ENCODE assay signal across 9 cellular contexts in the genomic region with DNA sequence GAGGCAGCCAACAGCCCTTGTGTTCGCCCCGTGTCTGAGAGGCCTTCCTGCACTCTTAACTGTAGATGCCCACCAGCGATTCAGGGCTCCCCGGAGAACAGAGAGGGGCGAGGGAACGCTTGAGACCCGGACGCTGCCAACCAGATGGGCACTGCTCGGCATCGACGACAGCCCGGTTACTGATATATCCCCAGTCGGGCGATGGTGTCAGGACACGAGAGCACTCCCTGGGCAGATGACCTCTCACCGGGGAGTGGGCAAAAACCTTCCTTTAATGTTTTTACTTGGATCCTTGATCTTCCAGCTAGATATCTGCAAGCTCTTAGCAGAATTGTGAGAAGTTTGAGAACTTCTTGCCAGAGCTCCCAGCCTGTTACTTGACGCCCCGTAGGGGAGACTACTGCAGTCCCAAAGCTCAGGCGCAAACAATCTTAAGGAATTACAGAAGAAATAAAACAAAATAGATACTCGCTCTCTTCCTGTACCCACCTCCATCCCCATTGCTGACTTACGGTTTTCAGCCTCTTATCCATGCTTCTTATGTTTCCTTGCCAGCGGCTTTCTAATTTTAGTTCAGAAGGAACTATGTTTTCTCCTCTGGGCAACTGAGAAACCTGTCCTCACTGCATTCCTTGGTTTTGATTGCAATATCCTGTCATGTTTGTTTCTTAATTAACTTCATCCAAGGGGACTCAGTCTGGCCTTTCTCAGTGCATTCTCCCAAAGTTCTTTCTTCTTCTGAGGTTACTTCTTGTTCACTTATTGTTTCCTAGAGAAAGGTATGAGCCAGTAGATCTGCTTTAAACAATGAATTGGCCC. TPM values are rescaled to one million over a fixed set of nuclear protein-coding genes. Genes with fewer than 3 reads are reported as not detected.
A peak's percentile ranks its signal among the peaks of the same experiment; 100 is the strongest.
DNase-seq lines count a peak whose midpoint lies in the region; ATAC-seq and TF ChIP-seq lines count a peak whose summit lies in the region.
"Had no signal": no experiment of that assay in that cellular context is flagged by ENCODE, and none has a peak within 500 bp of the region (broad histone marks: within the 10 kb centered on the region; RNA-seq: fewer than 3 reads in every experiment).

No MANE protein-coding gene starts in this region.

- no peaks in the 10 kb centered on the region for H3K9me3 Mint-ChIP-seq in CD4-positive, CD25-positive, alpha-beta regulatory T cell
- H3K9me3 Mint-ChIP-seq in IgD-negative memory B cell (no peaks in the 10 kb centered on the region), brain (no peaks in the 10 kb centered on the region), memory B cell (no peaks in the 10 kb centered on the region)

- no peak for TF ChIP-seq POLR2A in uterus (IDR thresholded peaks at IDR 0.05)

- peak overlapping the region; percentile 99 for H3K27ac ChIP-seq in CD4-positive, CD25-positive, alpha-beta regulatory T cell (ENCODE audit: insufficient read depth, low read length, poor library complexity, severe bottlenecking)
- peak overlapping the region; percentile 99 to 100 for H3K27ac ChIP-seq in uterus

- H3K27me3 ChIP-seq in CD4-positive, CD25-positive, alpha-beta regulatory T cell (ENCODE audit: control insufficient read depth, insufficient read depth, low read length), result no peaks in the 10 kb centered on the region
- H3K27me3 ChIP-seq in uterus, result no peaks in the 10 kb centered on the region

- intact Hi-C loops in uterus (cut with DNase I; ENCODE audit: low total_unique reads), result no loop called here

- H3K27ac Mint-ChIP-seq in CD4-positive, CD25-positive, alpha-beta regulatory T cell, result peak overlapping the region; percentile 86 to 93 (median 89)
- H3K27ac Mint-ChIP-seq in IgD-negative memory B cell, result peak overlapping the region; percentile 94 to 97 (median 94)
- H3K27ac Mint-ChIP-seq in brain, result peak overlapping the region; percentile 73 to 98 (median 97)
- H3K27ac Mint-ChIP-seq in memory B cell, result peak overlapping the region; percentile 96

- H3K9me3 ChIP-seq in CD4-positive, CD25-positive, alpha-beta regulatory T cell (ENCODE audit: control insufficient read depth in 2 of 2, low read length in 2 of 2), result no peaks in the 10 kb centered on the region
- H3K9me3 ChIP-seq in uterus, result no peaks in the 10 kb centered on the region

- H3K36me3 ChIP-seq in CD4-positive, CD25-positive, alpha-beta regulatory T cell (ENCODE audit: control insufficient read depth, insufficient read depth, low read length), result peaks cover 12% of the 10 kb centered on the region
- no peaks in the 10 kb centered on the region for H3K36me3 ChIP-seq in uterus

- peaks cover 8 to 69% (median 47%) of the 10 kb centered on the region in 4 donors for H3K4me1 Mint-ChIP-seq in CD4-positive, CD25-positive, alpha-beta regulatory T cell
- H3K4me1 Mint-ChIP-seq in IgD-negative memory B cell (peaks cover 13 to 37% (median 30%) of the 10 kb centered on the region in 3 donors), brain (peaks cover 51% of the 10 kb centered on the region), memory B cell (peaks cover 21% of the 10 kb centered on the region)

- ATAC-seq in CD4-positive, CD25-positive, alpha-beta regulatory T cell (ENCODE audit: low read depth in 2 of 2), result no peak
- no peak for ATAC-seq in memory B cell (ENCODE audit: low read depth)
- no peak for ATAC-seq in GM21367 (IDR thresholded peaks at IDR 0.05; ENCODE audit: unreplicated experiment)
- no peak for ATAC-seq in GM18520 (IDR thresholded peaks at IDR 0.05; ENCODE audit: unreplicated experiment)

- TF ChIP-seq CTCF in brain (conservative IDR thresholded peaks at IDR 0.05) (no peak), uterus (IDR thresholded peaks at IDR 0.05) (no peak)

- peak overlapping the region; percentile 84 for H3K4me3 ChIP-seq in CD4-positive, CD25-positive, alpha-beta regulatory T cell (ENCODE audit: low read depth, low read length)
- H3K4me3 ChIP-seq in uterus, result peak overlapping the region; percentile 81 to 87

- DNase-seq in CD4-positive, CD25-positive, alpha-beta regulatory T cell, result no peak
- DNase-seq in memory B cell (ENCODE audit: low spot score in 2 of 2) (no peak), uterus (no peak), NCI-H82 (lab: John Stamatoyannopoulos, UW) (no peak)

- H3K36me3 Mint-ChIP-seq in CD4-positive, CD25-positive, alpha-beta regulatory T cell, result peaks cover 9% of the 10 kb centered on the region
- H3K36me3 Mint-ChIP-seq in IgD-negative memory B cell (peaks cover 6% of the 10 kb centered on the region), brain (no peaks in the 10 kb centered on the region), memory B cell (peaks cover 5% of the 10 kb centered on the region)

- peak overlapping the region; percentile 90 to 99 (median 96) for H3K4me3 Mint-ChIP-seq in CD4-positive, CD25-positive, alpha-beta regulatory T cell
- peak overlapping the region; percentile 96 to 98 (median 97) for H3K4me3 Mint-ChIP-seq in IgD-negative memory B cell
- peak overlapping the region; percentile 88 to 99 (median 95) for H3K4me3 Mint-ChIP-seq in brain
- H3K4me3 Mint-ChIP-seq in memory B cell, result peak overlapping the region; percentile 95

- H3K4me1 ChIP-seq in CD4-positive, CD25-positive, alpha-beta regulatory T cell (ENCODE audit: control insufficient read depth, insufficient read depth, low read length, poor library complexity, severe bottlenecking), result peaks cover 22% of the 10 kb centered on the region
- peaks cover 3 to 8% of the 10 kb centered on the region in 2 donors for H3K4me1 ChIP-seq in uterus

- peaks cover 5% of the 10 kb centered on the region for H3K27me3 Mint-ChIP-seq in CD4-positive, CD25-positive, alpha-beta regulatory T cell
- H3K27me3 Mint-ChIP-seq in IgD-negative memory B cell (no peaks in the 10 kb centered on the region), brain (peaks cover 14% of the 10 kb centered on the region), memory B cell (no peaks in the 10 kb centered on the region)

RNA-seq across cellular contexts. Expression of a gene that starts 0.8 kb away (rescaled TPM):
- total RNA-seq in CD4-positive, CD25-positive, alpha-beta regulatory T cell, result 35.0 TPM
- polyA plus RNA-seq in CD4-positive, CD25-positive, alpha-beta regulatory T cell, result 1 to 10 TPM; 6.2 to 7.5 (median 6.6) TPM
- polyA plus RNA-seq in IgD-negative memory B cell, result 13.7 TPM
- polyA plus RNA-seq in brain (ENCODE audit: insufficient read depth, low read depth, low replicate concordance), result 31.6 TPM
- 10 to 100 TPM in 1 of 4 donors, 1 to 10 TPM in 2, under 1 TPM in 1; 0.88 to 18.7 (median 1.3) TPM for total RNA-seq in uterus

RNA-seq across cellular contexts. Expression of a gene that starts 44.5 kb away (rescaled TPM):
- total RNA-seq in CD4-positive, CD25-positive, alpha-beta regulatory T cell, result 7.8 TPM
- polyA plus RNA-seq in CD4-positive, CD25-positive, alpha-beta regulatory T cell, result 10 to 100 TPM; 18.3 to 25.5 (median 19.0) TPM
- polyA plus RNA-seq in IgD-negative memory B cell, result 17.4 TPM
- 24.4 TPM for polyA plus RNA-seq in brain (ENCODE audit: insufficient read depth, low read depth, low replicate concordance)
- 10 to 100 TPM; 16.7 to 29.4 (median 17.4) TPM for total RNA-seq in uterus

RNA-seq across cellular contexts. Expression of a gene that starts 45.9 kb away (rescaled TPM):
- 0.17 TPM for total RNA-seq in CD4-positive, CD25-positive, alpha-beta regulatory T cell
- not detected for polyA plus RNA-seq in CD4-positive, CD25-positive, alpha-beta regulatory T cell
- polyA plus RNA-seq in IgD-negative memory B cell (not detected), brain (ENCODE audit: insufficient read depth, low read depth, low replicate concordance) (2.5 TPM)
- 1 to 10 TPM in 2 of 4 donors, not detected in 2; 1.4 to 1.5 TPM for total RNA-seq in uterus
- total RNA-seq: LHCN-M2 had no signal

RNA-seq across cellular contexts. Expression of a gene that starts 55.8 kb away (rescaled TPM):
- 24.4 TPM for total RNA-seq in CD4-positive, CD25-positive, alpha-beta regulatory T cell
- polyA plus RNA-seq in CD4-positive, CD25-positive, alpha-beta regulatory T cell, result 10 to 100 TPM; 15.9 to 30.9 (median 21.2) TPM
- polyA plus RNA-seq in IgD-negative memory B cell (19.8 TPM), brain (ENCODE audit: insufficient read depth, low read depth, low replicate concordance) (24.3 TPM)
- 10 to 100 TPM; 12.4 to 80.7 (median 39.8) TPM for total RNA-seq in uterus
